ENCODE assay signal across 1 cellular context in genomic region chr16:1003551-1004347, GRCh38.
TF ChIP-seq lines count a peak whose summit lies in the region.

No MANE protein-coding gene starts in this region.

TF ChIP-seq in HepG2, 621 proteins besides CTCF, POLR2A, EP300 and RAD21:
- TF ChIP-seq TRIM22 (IDR thresholded peaks at IDR 0.05): no peak
- 0 out of 2 replicates have a peak, but pooled peaks have one; percentile 7 for TF ChIP-seq ZBTB33 (CRISPR knock-in tag; IDR thresholded peaks at IDR 0.05)
